Comparison of ENCODE assay signal across 17 cellular contexts in the genomic region with DNA sequence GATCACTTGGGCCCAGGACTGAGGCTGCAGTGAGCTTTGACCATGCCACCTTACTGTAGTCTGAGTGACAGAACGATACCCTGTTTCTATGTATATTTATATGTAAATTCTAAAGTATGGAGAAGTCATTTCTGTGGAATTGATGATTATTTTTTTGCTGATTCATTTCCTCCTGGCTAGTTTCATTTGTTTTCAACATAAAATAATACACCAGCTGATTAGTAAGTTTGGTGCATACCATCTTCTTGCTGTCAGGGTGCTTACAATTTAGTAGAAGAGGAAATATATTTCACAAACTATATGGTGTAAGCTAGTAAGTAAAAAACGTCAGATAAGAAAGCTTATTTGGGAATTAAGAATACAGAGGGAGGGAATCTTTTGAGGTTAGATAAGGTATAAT.
"Had no signal": no experiment of that assay in that cellular context is flagged by ENCODE, and none has a peak within 500 bp of the region (broad histone marks: within the 10 kb centered on the region; RNA-seq: fewer than 3 reads in every experiment).

No MANE protein-coding gene starts in this region.

- ATAC-seq: activated CD4-positive, alpha-beta T cell treated with anti-CD3 and anti-CD28 coated beads for 36 hours; activated CD8-positive, alpha-beta memory T cell treated with anti-CD3 and anti-CD28 coated beads, Interleukin-2, amount 10 ng/mL, durations not matched to agents 7 days and 5 days; gastrocnemius medialis; stimulated activated naive B cell treated with anti-CD40 and anti-IgM and Interleukin-4, amounts not matched to agents 10 μg/mL and 1 μg/mL and 100 μg/mL, for 72 hours; upper lobe of right lung; WTC11 had no signal

- H3K27ac ChIP-seq: esophagus squamous epithelium, gastrocnemius medialis, sigmoid colon, spleen, upper lobe of right lung had no signal

- H3K4me3 ChIP-seq: esophagus squamous epithelium, gastrocnemius medialis, sigmoid colon, spleen, upper lobe of right lung had no signal

- H3K36me3 ChIP-seq: gastrocnemius medialis, sigmoid colon, upper lobe of right lung had no signal

- H3K27me3 ChIP-seq: esophagus squamous epithelium, gastrocnemius medialis, sigmoid colon, spleen, upper lobe of right lung had no signal

- H3K9me3 ChIP-seq: esophagus squamous epithelium, gastrocnemius medialis, sigmoid colon, spleen, upper lobe of right lung had no signal

- DNase-seq: activated CD4-positive, alpha-beta T cell treated with anti-CD3 and anti-CD28 coated beads for 36 hours; activated CD4-positive, alpha-beta T cell treated with anti-CD3 and anti-CD28 coated beads, Interleukin-2, amount 50 U/mL, for 48 hours; activated CD8-positive, alpha-beta memory T cell treated with anti-CD3 and anti-CD28 coated beads, Interleukin-2, amount 10 ng/mL, durations not matched to agents 7 days and 5 days; activated naive CD4-positive, alpha-beta T cell treated with anti-CD3 and anti-CD28 coated beads for 36 hours; aorta; cerebellar nuclear complex; effector CD8-positive, alpha-beta T cell; esophagus squamous epithelium; gastrocnemius medialis; head of caudate nucleus; occipital lobe; posterior cingulate gyrus; sigmoid colon; spleen; stimulated activated naive B cell treated with anti-CD40 and anti-IgM and Interleukin-4, amounts not matched to agents 10 μg/mL and 1 μg/mL and 100 μg/mL, for 72 hours; upper lobe of right lung had no signal

- H3K4me1 ChIP-seq: esophagus squamous epithelium, sigmoid colon, upper lobe of right lung had no signal
